ENCODE assay signal across 1 cellular context in the genomic region with DNA sequence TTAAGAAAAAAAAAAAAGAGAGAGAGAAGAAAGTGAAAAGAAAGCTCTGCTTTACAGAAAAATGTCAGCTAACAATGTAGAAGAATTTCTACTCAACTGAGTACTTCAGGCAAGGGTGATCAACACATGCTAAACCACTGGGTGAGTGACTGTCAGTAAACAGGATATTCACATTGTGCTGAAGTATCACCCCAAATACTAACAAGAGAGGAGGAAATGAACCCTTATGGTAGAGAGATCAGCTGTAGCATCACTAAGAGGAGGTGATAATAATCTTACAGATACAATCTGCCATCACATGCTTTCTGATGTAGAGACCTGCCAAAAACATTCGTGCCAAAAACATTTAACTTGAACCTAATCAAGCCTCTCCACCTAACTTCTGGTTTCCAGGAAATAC.
TF ChIP-seq lines count a peak whose summit lies in the region.

No MANE protein-coding gene starts in this region.

TF ChIP-seq in GM12878, 131 proteins besides CTCF, POLR2A, EP300 and RAD21:
- TF ChIP-seq, protein P1, sequence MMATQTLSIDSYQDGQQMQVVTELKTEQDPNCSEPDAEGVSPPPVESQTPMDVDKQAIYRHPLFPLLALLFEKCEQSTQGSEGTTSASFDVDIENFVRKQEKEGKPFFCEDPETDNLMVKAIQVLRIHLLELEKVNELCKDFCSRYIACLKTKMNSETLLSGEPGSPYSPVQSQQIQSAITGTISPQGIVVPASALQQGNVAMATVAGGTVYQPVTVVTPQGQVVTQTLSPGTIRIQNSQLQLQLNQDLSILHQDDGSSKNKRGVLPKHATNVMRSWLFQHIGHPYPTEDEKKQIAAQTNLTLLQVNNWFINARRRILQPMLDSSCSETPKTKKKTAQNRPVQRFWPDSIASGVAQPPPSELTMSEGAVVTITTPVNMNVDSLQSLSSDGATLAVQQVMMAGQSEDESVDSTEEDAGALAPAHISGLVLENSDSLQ (IDR thresholded peaks at IDR 0.05) = peak; percentile 50; the same call in 1 of the 2 replicates
- no peak for TF ChIP-seq POU2F2 (IDR thresholded peaks at IDR 0.05; ENCODE audit: borderline replicate concordance, low read depth, low read length)
